Comparison of ENCODE assay signal across 8 cellular contexts in genomic region chr1:7113136-7113535, GRCh38.
"Had no signal": no experiment of that assay in that cellular context is flagged by ENCODE, and none has a peak within 500 bp of the region (broad histone marks: within the 10 kb centered on the region; RNA-seq: fewer than 3 reads in every experiment).

No MANE protein-coding gene starts in this region.

- DNase-seq: GM23248, GOT3, H7, H9, HCEC 1CT, HFFc6 had no signal

- H3K27ac ChIP-seq: GM23248 had no signal

- H3K36me3 ChIP-seq: HAP-1 had no signal

- H3K4me3 ChIP-seq: GM23248, GM23338, HAP-1 had no signal

- H3K9me3 ChIP-seq: HAP-1 had no signal
